ENCODE assay signal across 3 cellular contexts in genomic region chr22:46779023-46779422, GRCh38.
A peak's percentile ranks its signal among the peaks of the same experiment; 100 is the strongest.
TF ChIP-seq lines count a peak whose summit lies in the region.

No MANE protein-coding gene starts in this region.

TF ChIP-seq in A549, 52 proteins besides CTCF, POLR2A, EP300 and RAD21:
- TF ChIP-seq ZFP36 (IDR thresholded peaks at IDR 0.05; ENCODE audit: borderline replicate concordance, partially characterized antibody) (no peak), CHD4 (IDR thresholded peaks at IDR 0.05; ENCODE audit: borderline replicate concordance) (no peak), RNF2 (IDR thresholded peaks at IDR 0.05; ENCODE audit: borderline replicate concordance, low read depth) (no peak), HOXB5 (CRISPR knock-in tag; IDR thresholded peaks at IDR 0.05) (no peak), MAFK (IDR thresholded peaks at IDR 0.05; ENCODE audit: partially characterized antibody) (peak; percentile 70), FOSB (CRISPR knock-in tag; IDR thresholded peaks at IDR 0.05) (no peak), CEBPB (IDR thresholded peaks at IDR 0.05) (no peak)

TF ChIP-seq in HEK293, 187 proteins besides CTCF, POLR2A, EP300 and RAD21:
- TF ChIP-seq ZNF670 (tag by site-specific recombination; IDR thresholded peaks at IDR 0.05; ENCODE audit: low read depth) (no peak), SP7 (tag by site-specific recombination; IDR thresholded peaks at IDR 0.05) (no peak), ZBTB21 (tag by site-specific recombination; IDR thresholded peaks at IDR 0.05) (peak; percentile 78), ZNF629 (tag by site-specific recombination; IDR thresholded peaks at IDR 0.05) (peak; percentile 64), ZNF266 (tag by site-specific recombination; IDR thresholded peaks at IDR 0.05; ENCODE audit: low read depth) (no peak), ZNF169 (tag by site-specific recombination; IDR thresholded peaks at IDR 0.05) (no peak)

TF ChIP-seq in K562, 482 proteins besides CTCF, POLR2A, EP300 and RAD21:
- TF ChIP-seq CHD7 (IDR thresholded peaks at IDR 0.05; ENCODE audit: low read depth, low read length) (no peak), MAFK (IDR thresholded peaks at IDR 0.05; ENCODE audit: low read length) (0 out of 2 replicates have a peak, but pooled peaks have one; percentile 7), ZNF780A (CRISPR knock-in tag; IDR thresholded peaks at IDR 0.05) (no peak), ZNF316 (IDR thresholded peaks at IDR 0.05) (peak; percentile 32; the same call in 1 of the 2 replicates)
